ENCODE assay signal across 1 cellular context in genomic region chr4:182806259-182807252, GRCh38.
A peak's percentile ranks its signal among the peaks of the same experiment; 100 is the strongest.
TF ChIP-seq lines count a peak whose summit lies in the region.

No MANE protein-coding gene starts in this region.

TF ChIP-seq in GM12878, 131 proteins besides CTCF, POLR2A, EP300 and RAD21 (continued from another document and continues in another):
- no peak for TF ChIP-seq ZNF687 (IDR thresholded peaks at IDR 0.05)
- TF ChIP-seq, protein P1, sequence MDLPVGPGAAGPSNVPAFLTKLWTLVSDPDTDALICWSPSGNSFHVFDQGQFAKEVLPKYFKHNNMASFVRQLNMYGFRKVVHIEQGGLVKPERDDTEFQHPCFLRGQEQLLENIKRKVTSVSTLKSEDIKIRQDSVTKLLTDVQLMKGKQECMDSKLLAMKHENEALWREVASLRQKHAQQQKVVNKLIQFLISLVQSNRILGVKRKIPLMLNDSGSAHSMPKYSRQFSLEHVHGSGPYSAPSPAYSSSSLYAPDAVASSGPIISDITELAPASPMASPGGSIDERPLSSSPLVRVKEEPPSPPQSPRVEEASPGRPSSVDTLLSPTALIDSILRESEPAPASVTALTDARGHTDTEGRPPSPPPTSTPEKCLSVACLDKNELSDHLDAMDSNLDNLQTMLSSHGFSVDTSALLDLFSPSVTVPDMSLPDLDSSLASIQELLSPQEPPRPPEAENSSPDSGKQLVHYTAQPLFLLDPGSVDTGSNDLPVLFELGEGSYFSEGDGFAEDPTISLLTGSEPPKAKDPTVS (IDR thresholded peaks at IDR 0.05; ENCODE audit: low read depth, low read length) = no peak
- TF ChIP-seq RUNX3 (IDR thresholded peaks at IDR 0.05; ENCODE audit: low read length) = peak; percentile 64
- no peak for TF ChIP-seq POLR2AphosphoS2 (IDR thresholded peaks at IDR 0.05; ENCODE audit: low read depth, low read length)
- TF ChIP-seq SMAD1 (IDR thresholded peaks at IDR 0.05; ENCODE audit: low read depth, partially characterized antibody) = no peak
- TF ChIP-seq, protein P2, sequence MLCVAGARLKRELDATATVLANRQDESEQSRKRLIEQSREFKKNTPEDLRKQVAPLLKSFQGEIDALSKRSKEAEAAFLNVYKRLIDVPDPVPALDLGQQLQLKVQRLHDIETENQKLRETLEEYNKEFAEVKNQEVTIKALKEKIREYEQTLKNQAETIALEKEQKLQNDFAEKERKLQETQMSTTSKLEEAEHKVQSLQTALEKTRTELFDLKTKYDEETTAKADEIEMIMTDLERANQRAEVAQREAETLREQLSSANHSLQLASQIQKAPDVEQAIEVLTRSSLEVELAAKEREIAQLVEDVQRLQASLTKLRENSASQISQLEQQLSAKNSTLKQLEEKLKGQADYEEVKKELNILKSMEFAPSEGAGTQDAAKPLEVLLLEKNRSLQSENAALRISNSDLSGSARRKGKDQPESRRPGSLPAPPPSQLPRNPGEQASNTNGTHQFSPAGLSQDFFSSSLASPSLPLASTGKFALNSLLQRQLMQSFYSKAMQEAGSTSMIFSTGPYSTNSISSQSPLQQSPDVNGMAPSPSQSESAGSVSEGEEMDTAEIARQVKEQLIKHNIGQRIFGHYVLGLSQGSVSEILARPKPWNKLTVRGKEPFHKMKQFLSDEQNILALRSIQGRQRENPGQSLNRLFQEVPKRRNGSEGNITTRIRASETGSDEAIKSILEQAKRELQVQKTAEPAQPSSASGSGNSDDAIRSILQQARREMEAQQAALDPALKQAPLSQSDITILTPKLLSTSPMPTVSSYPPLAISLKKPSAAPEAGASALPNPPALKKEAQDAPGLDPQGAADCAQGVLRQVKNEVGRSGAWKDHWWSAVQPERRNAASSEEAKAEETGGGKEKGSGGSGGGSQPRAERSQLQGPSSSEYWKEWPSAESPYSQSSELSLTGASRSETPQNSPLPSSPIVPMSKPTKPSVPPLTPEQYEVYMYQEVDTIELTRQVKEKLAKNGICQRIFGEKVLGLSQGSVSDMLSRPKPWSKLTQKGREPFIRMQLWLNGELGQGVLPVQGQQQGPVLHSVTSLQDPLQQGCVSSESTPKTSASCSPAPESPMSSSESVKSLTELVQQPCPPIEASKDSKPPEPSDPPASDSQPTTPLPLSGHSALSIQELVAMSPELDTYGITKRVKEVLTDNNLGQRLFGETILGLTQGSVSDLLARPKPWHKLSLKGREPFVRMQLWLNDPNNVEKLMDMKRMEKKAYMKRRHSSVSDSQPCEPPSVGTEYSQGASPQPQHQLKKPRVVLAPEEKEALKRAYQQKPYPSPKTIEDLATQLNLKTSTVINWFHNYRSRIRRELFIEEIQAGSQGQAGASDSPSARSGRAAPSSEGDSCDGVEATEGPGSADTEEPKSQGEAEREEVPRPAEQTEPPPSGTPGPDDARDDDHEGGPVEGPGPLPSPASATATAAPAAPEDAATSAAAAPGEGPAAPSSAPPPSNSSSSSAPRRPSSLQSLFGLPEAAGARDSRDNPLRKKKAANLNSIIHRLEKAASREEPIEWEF (IDR thresholded peaks at IDR 0.05; ENCODE audit: insufficient replicate concordance, low read depth, low read length) = no peak
- TF ChIP-seq, protein P3, sequence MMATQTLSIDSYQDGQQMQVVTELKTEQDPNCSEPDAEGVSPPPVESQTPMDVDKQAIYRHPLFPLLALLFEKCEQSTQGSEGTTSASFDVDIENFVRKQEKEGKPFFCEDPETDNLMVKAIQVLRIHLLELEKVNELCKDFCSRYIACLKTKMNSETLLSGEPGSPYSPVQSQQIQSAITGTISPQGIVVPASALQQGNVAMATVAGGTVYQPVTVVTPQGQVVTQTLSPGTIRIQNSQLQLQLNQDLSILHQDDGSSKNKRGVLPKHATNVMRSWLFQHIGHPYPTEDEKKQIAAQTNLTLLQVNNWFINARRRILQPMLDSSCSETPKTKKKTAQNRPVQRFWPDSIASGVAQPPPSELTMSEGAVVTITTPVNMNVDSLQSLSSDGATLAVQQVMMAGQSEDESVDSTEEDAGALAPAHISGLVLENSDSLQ (IDR thresholded peaks at IDR 0.05) = no peak
- TF ChIP-seq, protein P4, sequence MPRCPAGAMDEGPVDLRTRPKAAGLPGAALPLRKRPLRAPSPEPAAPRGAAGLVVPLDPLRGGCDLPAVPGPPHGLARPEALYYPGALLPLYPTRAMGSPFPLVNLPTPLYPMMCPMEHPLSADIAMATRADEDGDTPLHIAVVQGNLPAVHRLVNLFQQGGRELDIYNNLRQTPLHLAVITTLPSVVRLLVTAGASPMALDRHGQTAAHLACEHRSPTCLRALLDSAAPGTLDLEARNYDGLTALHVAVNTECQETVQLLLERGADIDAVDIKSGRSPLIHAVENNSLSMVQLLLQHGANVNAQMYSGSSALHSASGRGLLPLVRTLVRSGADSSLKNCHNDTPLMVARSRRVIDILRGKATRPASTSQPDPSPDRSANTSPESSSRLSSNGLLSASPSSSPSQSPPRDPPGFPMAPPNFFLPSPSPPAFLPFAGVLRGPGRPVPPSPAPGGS (IDR thresholded peaks at IDR 0.05; ENCODE audit: borderline replicate concordance, insufficient read depth, low read depth, low read length, poor library complexity, severe bottlenecking) = no peak
- TF ChIP-seq, protein P5, sequence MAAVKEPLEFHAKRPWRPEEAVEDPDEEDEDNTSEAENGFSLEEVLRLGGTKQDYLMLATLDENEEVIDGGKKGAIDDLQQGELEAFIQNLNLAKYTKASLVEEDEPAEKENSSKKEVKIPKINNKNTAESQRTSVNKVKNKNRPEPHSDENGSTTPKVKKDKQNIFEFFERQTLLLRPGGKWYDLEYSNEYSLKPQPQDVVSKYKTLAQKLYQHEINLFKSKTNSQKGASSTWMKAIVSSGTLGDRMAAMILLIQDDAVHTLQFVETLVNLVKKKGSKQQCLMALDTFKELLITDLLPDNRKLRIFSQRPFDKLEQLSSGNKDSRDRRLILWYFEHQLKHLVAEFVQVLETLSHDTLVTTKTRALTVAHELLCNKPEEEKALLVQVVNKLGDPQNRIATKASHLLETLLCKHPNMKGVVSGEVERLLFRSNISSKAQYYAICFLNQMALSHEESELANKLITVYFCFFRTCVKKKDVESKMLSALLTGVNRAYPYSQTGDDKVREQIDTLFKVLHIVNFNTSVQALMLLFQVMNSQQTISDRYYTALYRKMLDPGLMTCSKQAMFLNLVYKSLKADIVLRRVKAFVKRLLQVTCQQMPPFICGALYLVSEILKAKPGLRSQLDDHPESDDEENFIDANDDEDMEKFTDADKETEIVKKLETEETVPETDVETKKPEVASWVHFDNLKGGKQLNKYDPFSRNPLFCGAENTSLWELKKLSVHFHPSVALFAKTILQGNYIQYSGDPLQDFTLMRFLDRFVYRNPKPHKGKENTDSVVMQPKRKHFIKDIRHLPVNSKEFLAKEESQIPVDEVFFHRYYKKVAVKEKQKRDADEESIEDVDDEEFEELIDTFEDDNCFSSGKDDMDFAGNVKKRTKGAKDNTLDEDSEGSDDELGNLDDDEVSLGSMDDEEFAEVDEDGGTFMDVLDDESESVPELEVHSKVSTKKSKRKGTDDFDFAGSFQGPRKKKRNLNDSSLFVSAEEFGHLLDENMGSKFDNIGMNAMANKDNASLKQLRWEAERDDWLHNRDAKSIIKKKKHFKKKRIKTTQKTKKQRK (IDR thresholded peaks at IDR 0.05; ENCODE audit: low read depth, low read length) = no peak
- TF ChIP-seq PAX5 (IDR thresholded peaks at IDR 0.05; ENCODE audit: borderline replicate concordance, low read depth, low read length) = no peak
- TF ChIP-seq SP1 (IDR thresholded peaks at IDR 0.05; ENCODE audit: low read depth, low read length) = no peak
- TF ChIP-seq IRF5 (IDR thresholded peaks at IDR 0.05; ENCODE audit: borderline replicate concordance) = no peak
- no peak for TF ChIP-seq BHLHE40 (IDR thresholded peaks at IDR 0.05; ENCODE audit: borderline replicate concordance in 1 of 2, low read depth in 2 of 2, low read length in 1 of 2)
- TF ChIP-seq NR2F1 (conservative IDR thresholded peaks at IDR 0.05) = peak; percentile 53
- TF ChIP-seq IRF4 (IDR thresholded peaks at IDR 0.05; ENCODE audit: low read depth, low read length) = no peak
- TF ChIP-seq, protein P6, sequence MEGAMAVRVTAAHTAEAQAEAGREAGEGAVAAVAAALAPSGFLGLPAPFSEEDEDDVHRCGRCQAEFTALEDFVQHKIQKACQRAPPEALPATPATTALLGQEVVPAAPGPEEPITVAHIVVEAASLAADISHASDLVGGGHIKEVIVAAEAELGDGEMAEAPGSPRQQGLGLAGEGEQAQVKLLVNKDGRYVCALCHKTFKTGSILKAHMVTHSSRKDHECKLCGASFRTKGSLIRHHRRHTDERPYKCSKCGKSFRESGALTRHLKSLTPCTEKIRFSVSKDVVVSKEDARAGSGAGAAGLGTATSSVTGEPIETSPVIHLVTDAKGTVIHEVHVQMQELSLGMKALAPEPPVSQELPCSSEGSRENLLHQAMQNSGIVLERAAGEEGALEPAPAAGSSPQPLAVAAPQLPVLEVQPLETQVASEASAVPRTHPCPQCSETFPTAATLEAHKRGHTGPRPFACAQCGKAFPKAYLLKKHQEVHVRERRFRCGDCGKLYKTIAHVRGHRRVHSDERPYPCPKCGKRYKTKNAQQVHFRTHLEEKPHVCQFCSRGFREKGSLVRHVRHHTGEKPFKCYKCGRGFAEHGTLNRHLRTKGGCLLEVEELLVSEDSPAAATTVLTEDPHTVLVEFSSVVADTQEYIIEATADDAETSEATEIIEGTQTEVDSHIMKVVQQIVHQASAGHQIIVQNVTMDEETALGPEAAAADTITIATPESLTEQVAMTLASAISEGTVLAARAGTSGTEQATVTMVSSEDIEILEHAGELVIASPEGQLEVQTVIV (IDR thresholded peaks at IDR 0.05; ENCODE audit: borderline replicate concordance, partially characterized antibody) = no peak
- no peak for TF ChIP-seq BMI1 (IDR thresholded peaks at IDR 0.05; ENCODE audit: borderline replicate concordance)
- TF ChIP-seq, protein P7, sequence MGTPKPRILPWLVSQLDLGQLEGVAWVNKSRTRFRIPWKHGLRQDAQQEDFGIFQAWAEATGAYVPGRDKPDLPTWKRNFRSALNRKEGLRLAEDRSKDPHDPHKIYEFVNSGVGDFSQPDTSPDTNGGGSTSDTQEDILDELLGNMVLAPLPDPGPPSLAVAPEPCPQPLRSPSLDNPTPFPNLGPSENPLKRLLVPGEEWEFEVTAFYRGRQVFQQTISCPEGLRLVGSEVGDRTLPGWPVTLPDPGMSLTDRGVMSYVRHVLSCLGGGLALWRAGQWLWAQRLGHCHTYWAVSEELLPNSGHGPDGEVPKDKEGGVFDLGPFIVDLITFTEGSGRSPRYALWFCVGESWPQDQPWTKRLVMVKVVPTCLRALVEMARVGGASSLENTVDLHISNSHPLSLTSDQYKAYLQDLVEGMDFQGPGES (IDR thresholded peaks at IDR 0.05) = no peak
- TF ChIP-seq NR2C1 (IDR thresholded peaks at IDR 0.05) = no peak
- no peak for TF ChIP-seq GABPA (IDR thresholded peaks at IDR 0.05; ENCODE audit: low read depth)
- TF ChIP-seq HDGF (IDR thresholded peaks at IDR 0.05) = no peak
- TF ChIP-seq, protein P8, sequence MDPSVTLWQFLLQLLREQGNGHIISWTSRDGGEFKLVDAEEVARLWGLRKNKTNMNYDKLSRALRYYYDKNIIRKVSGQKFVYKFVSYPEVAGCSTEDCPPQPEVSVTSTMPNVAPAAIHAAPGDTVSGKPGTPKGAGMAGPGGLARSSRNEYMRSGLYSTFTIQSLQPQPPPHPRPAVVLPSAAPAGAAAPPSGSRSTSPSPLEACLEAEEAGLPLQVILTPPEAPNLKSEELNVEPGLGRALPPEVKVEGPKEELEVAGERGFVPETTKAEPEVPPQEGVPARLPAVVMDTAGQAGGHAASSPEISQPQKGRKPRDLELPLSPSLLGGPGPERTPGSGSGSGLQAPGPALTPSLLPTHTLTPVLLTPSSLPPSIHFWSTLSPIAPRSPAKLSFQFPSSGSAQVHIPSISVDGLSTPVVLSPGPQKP (IDR thresholded peaks at IDR 0.05; ENCODE audit: low read depth, low read length) = no peak
- no peak for TF ChIP-seq PAX8 (IDR thresholded peaks at IDR 0.05)
- TF ChIP-seq RBBP5 (conservative IDR thresholded peaks at IDR 0.05) = no peak
- no peak for TF ChIP-seq RELA (IDR thresholded peaks at IDR 0.05; ENCODE audit: borderline replicate concordance, partially characterized antibody)
- TF ChIP-seq MTA2 (IDR thresholded peaks at IDR 0.05; ENCODE audit: low read depth) = no peak
- no peak for TF ChIP-seq KDM1A (IDR thresholded peaks at IDR 0.05; ENCODE audit: borderline replicate concordance)
- no peak for TF ChIP-seq TAF1 (IDR thresholded peaks at IDR 0.05; ENCODE audit: borderline replicate concordance, low read depth, low read length)
- TF ChIP-seq ZNF274 (IDR thresholded peaks at IDR 0.05; ENCODE audit: insufficient read depth, insufficient read length) = no peak
- TF ChIP-seq STAT3 (IDR thresholded peaks at IDR 0.05; ENCODE audit: low read depth, low read length) = no peak
- TF ChIP-seq CREM (IDR thresholded peaks at IDR 0.05; ENCODE audit: low read depth) = no peak
- TF ChIP-seq CBX3 (IDR thresholded peaks at IDR 0.05; ENCODE audit: borderline replicate concordance, low read depth) = no peak
- peak; percentile 56; the same call in 1 of the 2 replicates for TF ChIP-seq GATAD2B (conservative IDR thresholded peaks at IDR 0.05; ENCODE audit: low read depth)
- TF ChIP-seq MXI1 (IDR thresholded peaks at IDR 0.05; ENCODE audit: low read depth, low read length) = no peak
- no peak for TF ChIP-seq CHD1 (IDR thresholded peaks at IDR 0.05; ENCODE audit: low read depth, low read length)
